20 cellular contexts compared by ENCODE assay signal in the genomic region with DNA sequence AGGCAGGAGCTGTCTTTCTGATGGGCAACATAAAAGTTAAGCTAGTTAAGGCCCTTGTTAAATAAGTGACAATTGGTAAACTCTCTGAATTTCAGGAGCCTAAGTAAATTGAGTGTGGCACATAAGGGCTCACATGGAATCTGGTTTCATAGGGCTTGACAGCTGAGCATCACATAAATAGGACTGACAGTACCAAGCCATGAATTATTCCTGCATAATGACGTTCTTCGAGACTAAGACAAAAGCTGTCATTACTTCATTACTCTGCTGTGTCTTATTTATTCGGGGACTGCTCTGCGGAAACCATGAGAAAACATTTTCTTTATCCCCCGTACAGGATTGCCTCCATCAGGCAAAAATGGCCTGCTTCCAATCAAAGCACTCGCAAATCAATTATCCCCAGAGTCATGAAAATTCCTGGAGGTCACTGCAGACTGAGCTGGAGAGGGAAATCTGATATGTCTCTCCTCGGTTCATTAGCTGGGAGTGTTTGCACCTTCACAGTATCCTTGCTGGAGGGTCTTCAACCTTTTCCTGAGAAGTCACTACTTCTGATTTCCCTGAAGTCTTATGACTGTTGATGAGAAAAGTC.
"Had no signal": no experiment of that assay in that cellular context is flagged by ENCODE, and none has a peak within 500 bp of the region (broad histone marks: within the 10 kb centered on the region; RNA-seq: fewer than 3 reads in every experiment).

No MANE protein-coding gene starts in this region.

- H3K27me3 ChIP-seq: thyroid gland, uterus had no signal

- H3K27ac ChIP-seq: heart right ventricle, suprapubic skin, thyroid gland, uterus had no signal

- H3K9me3 ChIP-seq: heart right ventricle, suprapubic skin, thyroid gland, uterus had no signal

- FAIRE-seq: endometrium, frontal cortex, islet of Langerhans had no signal

- DNase-seq: effector memory CD4-positive, alpha-beta T cell; heart right ventricle; hypothalamus; kidney glomerular epithelial cell; mammary epithelial cell; naive thymus-derived CD4-positive, alpha-beta T cell; right cardiac atrium; stimulated activated CD4-positive, alpha-beta T cell treated with anti-CD3 and anti-CD28 coated beads, Interleukin-4, amount 100 ng/mL, for 1 hour; stimulated activated CD8-positive, alpha-beta memory T cell treated with anti-CD3 and anti-CD28 coated beads, Interleukin-4, amount 100 ng/mL, for 48 hours; stimulated activated naive CD8-positive, alpha-beta T cell treated with anti-CD3 and anti-CD28 coated beads, Interleukin-15, Interleukin-2, amounts not matched to agents 100 U/mL and 50 U/mL, for 24 hours; thyroid gland; uterus had no signal

- H3K36me3 ChIP-seq: heart right ventricle, suprapubic skin, thyroid gland, uterus had no signal

- H3K4me3 ChIP-seq: heart right ventricle, smooth muscle cell, suprapubic skin, thyroid gland, uterus had no signal

- ATAC-seq: esophagus mucosa; heart right ventricle; left lobe of liver; naive thymus-derived CD4-positive, alpha-beta T cell; right cardiac atrium; stimulated activated effector memory CD8-positive, alpha-beta T cell treated with anti-CD3 and anti-CD28 coated beads, Interleukin-12 subunit alpha, Interleukin-12 subunit beta, amount 100 ng/mL, for 72 hours; stimulated activated naive CD8-positive, alpha-beta T cell treated with anti-CD3 and anti-CD28 coated beads, Interleukin-15, Interleukin-2, amounts not matched to agents 100 U/mL and 50 U/mL, for 24 hours had no signal

- H3K4me1 ChIP-seq: heart right ventricle, thyroid gland, uterus had no signal
